12 cellular contexts compared by ENCODE assay signal in genomic region chr20:47326718-47327137, GRCh38. TPM values are rescaled to one million over a fixed set of nuclear protein-coding genes. Genes with fewer than 3 reads are reported as not detected.
A peak's percentile ranks its signal among the peaks of the same experiment; 100 is the strongest.
DNase-seq lines count a peak whose midpoint lies in the region; ATAC-seq and TF ChIP-seq lines count a peak whose summit lies in the region.
"Had no signal": no experiment of that assay in that cellular context is flagged by ENCODE, and none has a peak within 500 bp of the region (broad histone marks: within the 10 kb centered on the region; RNA-seq: fewer than 3 reads in every experiment).

No MANE protein-coding gene starts in this region.

- peaks cover 20% of the 10 kb centered on the region for H4K20me1 ChIP-seq in GM23338 (replicated peaks; ENCODE audit: insufficient read depth)

- H3K4me3 ChIP-seq in GM23338 (no peak overlapping the region), fibroblast of mammary gland (ENCODE audit: control insufficient read depth, low read depth, low read length) (no peak overlapping the region)
- H3K4me3 ChIP-seq: SJCRH30 had no signal

- no peaks in the 10 kb centered on the region for H3K9me3 Mint-ChIP-seq in GM23338
- no peaks in the 10 kb centered on the region for H3K9me3 Mint-ChIP-seq in WTC11
- no peaks in the 10 kb centered on the region for H3K9me3 Mint-ChIP-seq in progenitor cell of endocrine pancreas (ENCODE audit: low read depth)

- H3K9me2 ChIP-seq in GM23338 (ENCODE audit: insufficient read depth), result no peaks in the 10 kb centered on the region

- peaks cover 67% of the 10 kb centered on the region for H3K4me1 Mint-ChIP-seq in GM23338
- peaks cover 83% of the 10 kb centered on the region for H3K4me1 Mint-ChIP-seq in WTC11
- H3K4me1 Mint-ChIP-seq in progenitor cell of endocrine pancreas (ENCODE audit: low read depth), result peaks cover 49% of the 10 kb centered on the region

- H3K36me3 ChIP-seq in GM23338 (ENCODE audit: insufficient read depth), result no peaks in the 10 kb centered on the region

- H3K36me3 Mint-ChIP-seq in GM23338 (ENCODE audit: low read depth) (peaks cover 69% of the 10 kb centered on the region), WTC11 (peaks cover 24% of the 10 kb centered on the region), progenitor cell of endocrine pancreas (ENCODE audit: insufficient read depth) (peaks cover 26% of the 10 kb centered on the region)

- H3K4me3 Mint-ChIP-seq in GM23338 (no peak overlapping the region), WTC11 (no peak overlapping the region), progenitor cell of endocrine pancreas (ENCODE audit: low read depth) (no peak overlapping the region)

- H3K27ac ChIP-seq in GM23338 (ENCODE audit: low read depth), result peak overlapping the region; percentile 57; the same call in 1 of the 2 replicates
- H3K27ac ChIP-seq: SJCRH30 had no signal

- CTCF ChIA-PET in WTC11 (lab: Charles Lee), result interaction anchor here (1.1 to 4.4 kb wide), 3 partner anchors 29 to 57 kb away, joined by 3 to 26 read pairs (median 4); no protein-coding TSS in a partner anchor

- POLR2A ChIA-PET in WTC11 (lab: Charles Lee), result interaction anchor here (1.1 kb wide), 1 partner anchor 24 kb away, joined by 3 read pairs; no protein-coding TSS in a partner anchor

- no peaks in the 10 kb centered on the region for H3K27me3 ChIP-seq in GM23338 (ENCODE audit: insufficient read depth)
- H3K27me3 ChIP-seq: SJCRH30 had no signal

- H3K4me1 ChIP-seq in GM23338 (ENCODE audit: insufficient read depth), result peaks cover 67% of the 10 kb centered on the region
- H3K4me1 ChIP-seq: SJCRH30 had no signal

- H2AFZ ChIP-seq in GM23338, result no peak overlapping the region

- TF ChIP-seq CTCF in GM23338 (conservative IDR thresholded peaks at IDR 0.05; ENCODE audit: low read depth in 2 of 2) (no peak), WTC11 (IDR thresholded peaks at IDR 0.05) (no peak), fibroblast of mammary gland (conservative IDR thresholded peaks at IDR 0.05; ENCODE audit: control insufficient read depth, insufficient read depth, low read depth, low read length) (no peak), progenitor cell of endocrine pancreas (IDR thresholded peaks at IDR 0.05; ENCODE audit: unreplicated experiment) (no peak)

- H3K27me3 Mint-ChIP-seq in GM23338 (ENCODE audit: insufficient read depth, low read depth, poor library complexity), result peaks cover 22% of the 10 kb centered on the region
- no peaks in the 10 kb centered on the region for H3K27me3 Mint-ChIP-seq in WTC11 (ENCODE audit: low read depth)
- no peaks in the 10 kb centered on the region for H3K27me3 Mint-ChIP-seq in progenitor cell of endocrine pancreas

- DNase-seq in GM23338 (ENCODE audit: low spot score), result no peak
- DNase-seq in WTC11 (ENCODE audit: low spot score), result no peak
- peak; percentile 52 for DNase-seq in fibroblast of mammary gland (ENCODE audit: low read depth)
- no peak for DNase-seq in progenitor cell of endocrine pancreas (ENCODE audit: low spot score, unreplicated experiment)
- DNase-seq in DMS 273 treated with DMSO at 0.1 percent for 48 hours (lab: John Stamatoyannopoulos, UW), result no peak
- DNase-seq in iPS-NIHi7 (ENCODE audit: extremely low spot score), result no peak
- no peak for DNase-seq in NCI-H2081 treated with DMSO at 0.1 percent for 48 hours (lab: John Stamatoyannopoulos, UW)
- no peak for DNase-seq in ureter (ENCODE audit: low spot score)
- DNase-seq: activated CD4-positive, alpha-beta T cell treated with anti-CD3 and anti-CD28 coated beads, Interleukin-2, amount 50 U/mL, for 48 hours; SJCRH30; stimulated activated CD4-positive, alpha-beta T cell treated with anti-CD3 and anti-CD28 coated beads, Interleukin-1b, Interleukin-23, amount 100 ng/mL, for 48 hours; substantia nigra had no signal

- H3K79me2 ChIP-seq in GM23338 (replicated peaks; ENCODE audit: insufficient read depth), result peaks cover 100% of the 10 kb centered on the region

- H3K4me2 ChIP-seq in GM23338, result no peak overlapping the region

- no peak for ATAC-seq in GM23338
- ATAC-seq in WTC11, result no peak

- H3K27ac Mint-ChIP-seq in GM23338, result peak overlapping the region; percentile 44
- peak overlapping the region; percentile 94 for H3K27ac Mint-ChIP-seq in WTC11
- peak overlapping the region; percentile 60 for H3K27ac Mint-ChIP-seq in progenitor cell of endocrine pancreas

- peaks cover 40% of the 10 kb centered on the region for H3F3A ChIP-seq in GM23338 (replicated peaks; ENCODE audit: low read depth)

TF ChIP-seq in GM23338, 12 proteins besides CTCF, POLR2A, EP300 and RAD21:
- no peak for TF ChIP-seq EZH2phosphoT487 (IDR thresholded peaks at IDR 0.05; ENCODE audit: unreplicated experiment)

TF ChIP-seq in WTC11, 78 proteins besides CTCF, POLR2A, EP300 and RAD21:
- TF ChIP-seq E2F1 (CRISPR knock-in tag; IDR thresholded peaks at IDR 0.05) (no peak), ZNF532 (CRISPR knock-in tag; IDR thresholded peaks at IDR 0.05; ENCODE audit: borderline replicate concordance) (no peak), FOXK1 (CRISPR knock-in tag; IDR thresholded peaks at IDR 0.05) (no peak), JAZF1 (CRISPR knock-in tag; IDR thresholded peaks at IDR 0.05) (no peak), KAT7 (CRISPR knock-in tag; IDR thresholded peaks at IDR 0.05; ENCODE audit: borderline replicate concordance) (no peak)

RNA-seq across cellular contexts. Expression of gene ZMYND8, which starts 29.8 kb away (rescaled TPM):
- total RNA-seq in GM23338 (2014; rRNA removed; shearing (Covaris generic)), result 64.2 and 70.9 TPM in 2 replicates
- polyA plus RNA-seq in GM23338 (2016; fragmentation: Nextera tagmentation; extraction: Ambion mirVana), result 122 and 128 TPM in 2 replicates
- total RNA-seq in WTC11 (2021) (114 to 149 TPM (median 127 TPM) in 3 replicates), progenitor cell of endocrine pancreas (100 and 102 TPM in 2 replicates), ureter (113 TPM)

Comparison
In these comparisons a context has a peak if more than half of its experiments do, and no peak if none do; other contexts are left out.
1. H3K27ac Mint-ChIP-seq: peak in every context shown above with its lines; median percentile 94 in WTC11; 60 in progenitor cell of endocrine pancreas; 44 in GM23338.